Comparison of ENCODE assay signal across 11 cellular contexts in the genomic region with DNA sequence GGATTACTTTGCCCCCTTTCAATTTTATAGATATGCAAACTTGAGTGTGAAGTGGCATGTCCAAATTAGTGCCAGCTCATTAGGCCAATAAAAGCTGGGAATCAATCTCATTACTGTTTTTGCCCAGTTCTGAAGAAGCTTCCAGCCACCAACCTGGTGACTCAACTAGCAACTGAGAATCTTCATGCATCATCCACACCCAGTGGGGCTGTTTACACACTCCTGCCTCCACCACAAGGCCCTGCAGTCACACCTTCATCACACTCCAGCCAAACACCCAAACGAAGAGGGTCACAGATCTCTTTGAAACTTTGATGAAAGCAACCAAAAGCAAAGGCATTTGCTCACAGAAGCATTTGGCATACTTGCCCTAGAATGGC. TPM values are rescaled to one million over a fixed set of nuclear protein-coding genes. Genes with fewer than 3 reads are reported as not detected.
A peak's percentile ranks its signal among the peaks of the same experiment; 100 is the strongest.
DNase-seq lines count a peak whose midpoint lies in the region; ATAC-seq, FAIRE-seq and TF ChIP-seq lines count a peak whose summit lies in the region.
"Had no signal": no experiment of that assay in that cellular context is flagged by ENCODE, and none has a peak within 500 bp of the region (broad histone marks: within the 10 kb centered on the region; RNA-seq: fewer than 3 reads in every experiment).

No MANE protein-coding gene starts in this region.

- no peak overlapping the region for H3K4me3 Mint-ChIP-seq in effector memory CD8-positive, alpha-beta T cell

- H3K9me3 ChIP-seq in MG63 (no peaks in the 10 kb centered on the region), sigmoid colon (no peaks in the 10 kb centered on the region), pancreas (no peaks in the 10 kb centered on the region)
- H3K9me3 ChIP-seq: neutrophil had no signal

- H3K27me3 Mint-ChIP-seq in effector memory CD8-positive, alpha-beta T cell: peaks cover 20 to 34% of the 10 kb centered on the region in 2 donors

- TF ChIP-seq CTCF in sigmoid colon (IDR thresholded peaks at IDR 0.05) (no peak), pancreas (IDR thresholded peaks at IDR 0.05) (no peak)

- no peak for TF ChIP-seq POLR2A in sigmoid colon (IDR thresholded peaks at IDR 0.05)

- H3K9me3 Mint-ChIP-seq in effector memory CD8-positive, alpha-beta T cell: no peaks in the 10 kb centered on the region
- H3K9me3 Mint-ChIP-seq: activated T-helper 2 cell treated with anti-CD3 and anti-CD28 coated beads, Interferon-gamma antibody, Interleukin-2, Interleukin-4, amounts not matched to agents 10 μg/mL and 5 μg/mL and 100 μg/mL, durations not matched to agents 14 hours and 24 hours and 36 hours had no signal

- DNase-seq in ELR (ENCODE audit: low read depth) (peak; percentile 44), MG63 (peak; percentile 32), sigmoid colon (no peak), pancreas (no peak)
- DNase-seq in effector memory CD8-positive, alpha-beta T cell: no peak
- DNase-seq: effector CD8-positive, alpha-beta T cell; NCI-H1436 treated with DMSO at 0.1 percent for 48 hours had no signal

- no peak for FAIRE-seq in pancreas (lab: Jason Lieb, UNC)

- no peak for TF ChIP-seq EP300 in sigmoid colon (IDR thresholded peaks at IDR 0.05)

- H3K27ac ChIP-seq in sigmoid colon (peak overlapping the region; percentile 24 to 79 (median 77)), pancreas (no peak overlapping the region)
- H3K27ac ChIP-seq: neutrophil had no signal

- H3K36me3 ChIP-seq in MG63: no peaks in the 10 kb centered on the region
- no peaks in the 10 kb centered on the region for H3K36me3 ChIP-seq in sigmoid colon
- H3K36me3 ChIP-seq in pancreas: no peaks in the 10 kb centered on the region
- H3K36me3 ChIP-seq: neutrophil had no signal

- H3K4me1 Mint-ChIP-seq in effector memory CD8-positive, alpha-beta T cell (ENCODE audit: low read depth in 2 of 2): peaks cover 0 to 4% of the 10 kb centered on the region in 2 donors

- peaks cover 0 to 55% (median 48%) of the 10 kb centered on the region in 4 donors for H3K4me1 ChIP-seq in sigmoid colon
- peaks cover 0 to 16% (median 7%) of the 10 kb centered on the region in 3 donors for H3K4me1 ChIP-seq in pancreas

- no peaks in the 10 kb centered on the region for H3K36me3 Mint-ChIP-seq in effector memory CD8-positive, alpha-beta T cell (ENCODE audit: insufficient read depth)

- intact Hi-C loops in sigmoid colon (cut with DNase I) (loop anchor here (5.0 kb wide), 1 partner anchor 203 kb away; no protein-coding TSS in a partner anchor), pancreas (cut with DNase I) (no loop called here)

- ATAC-seq in esophagus mucosa: peak; percentile 81
- no peak for ATAC-seq in effector memory CD8-positive, alpha-beta T cell (replicated peaks)
- no peak for ATAC-seq in HG03571 (IDR thresholded peaks at IDR 0.05; ENCODE audit: unreplicated experiment)
- ATAC-seq in pancreas: no peak

- H3K4me3 ChIP-seq in MG63: no peak overlapping the region
- no peak overlapping the region for H3K4me3 ChIP-seq in sigmoid colon
- H3K4me3 ChIP-seq in pancreas: no peak overlapping the region

- no peaks in the 10 kb centered on the region for H3K27me3 ChIP-seq in MG63
- no peaks in the 10 kb centered on the region for H3K27me3 ChIP-seq in sigmoid colon
- H3K27me3 ChIP-seq in pancreas: no peaks in the 10 kb centered on the region
- H3K27me3 ChIP-seq: neutrophil had no signal

- H3K27ac Mint-ChIP-seq in effector memory CD8-positive, alpha-beta T cell: no peak overlapping the region
- H3K27ac Mint-ChIP-seq: activated T-helper 2 cell treated with anti-CD3 and anti-CD28 coated beads, Interferon-gamma antibody, Interleukin-2, Interleukin-4, amounts not matched to agents 10 μg/mL and 5 μg/mL and 100 μg/mL, durations not matched to agents 14 hours and 24 hours and 36 hours had no signal

- 40 to 47% methylated on average over 1 of the region's 1 CpG for WGBS in sigmoid colon, 2 donors
- WGBS in pancreas, 2 donors: 56 to 73% methylated on average over 1 of the region's 1 CpG

RNA-seq across cellular contexts. Expression of a gene that starts 41.3 kb away (rescaled TPM):
- 38.7 and 45.1 TPM in 2 replicates for total RNA-seq in MG63 (2014; rRNA removed; shearing (Covaris generic); ENCODE audit: low replicate concordance)
- 2.2 TPM for total RNA-seq in esophagus mucosa
- 10 to 100 TPM; 10.4 to 33.0 (median 16.8) TPM for total RNA-seq in sigmoid colon
- polyA plus RNA-seq in sigmoid colon: 1 to 10 TPM in 2 of 3 donors, under 1 TPM in 1; 0.23 to 7.8 (median 2.4) TPM
- total RNA-seq in pancreas: 1 to 10 TPM; 1.4 to 4.1 (median 2.8) TPM
- 1 to 10 TPM; 1.8 to 1.9 TPM for polyA plus RNA-seq in pancreas

Comparison
In these comparisons a context has a peak if more than half of its experiments do, and no peak if none do; other contexts are left out.
1. DNase-seq: peak in ELR (single experiment) and MG63 (single experiment); none in sigmoid colon (single experiment), effector memory CD8-positive, alpha-beta T cell (0 of 3) and pancreas (0 of 6).
2. H3K27ac ChIP-seq: peak in sigmoid colon (4 of 4); none in pancreas (0 of 4).